Comparison of ENCODE assay signal across 23 cellular contexts in genomic region chr1:31799895-31800676, GRCh38. TPM values are rescaled to one million over a fixed set of nuclear protein-coding genes. Genes with fewer than 3 reads are reported as not detected.
DNase-seq lines count a peak whose midpoint lies in the region; ATAC-seq and TF ChIP-seq lines count a peak whose summit lies in the region.
"Had no signal": no experiment of that assay in that cellular context is flagged by ENCODE, and none has a peak within 500 bp of the region (broad histone marks: within the 10 kb centered on the region; RNA-seq: fewer than 3 reads in every experiment).

No MANE protein-coding gene starts in this region.

- peak overlapping the region; percentile 19 for H3K27ac Mint-ChIP-seq in activated CD4-positive, alpha-beta T cell treated with anti-CD3 and anti-CD28 coated beads, Interleukin-2, amount 10 ng/mL, durations not matched to agents 7 days and 5 days
- no peak overlapping the region for H3K27ac Mint-ChIP-seq in type B pancreatic cell
- H3K27ac Mint-ChIP-seq: activated B cell treated with CpG ODN at 0.5 μM for 24 hours; activated CD8-positive, alpha-beta memory T cell treated with anti-CD3 and anti-CD28 coated beads, Interleukin-2, amount 10 ng/mL, durations not matched to agents 7 days and 5 days had no signal

- intact Hi-C loops in lower lobe of right lung (cut with DNase I), result no loop called here

- H3K27ac ChIP-seq in WERI-Rb-1, result no peak overlapping the region
- no peak overlapping the region for H3K27ac ChIP-seq in lower lobe of right lung
- H3K27ac ChIP-seq: SJCRH30 had no signal

- TF ChIP-seq CTCF in WERI-Rb-1 (IDR thresholded peaks at IDR 0.05; ENCODE audit: low read depth, low read length), result no peak
- no peak for TF ChIP-seq CTCF in lower lobe of right lung (IDR thresholded peaks at IDR 0.05)
- no peak for TF ChIP-seq CTCF in type B pancreatic cell (conservative IDR thresholded peaks at IDR 0.05)

- H3K4me3 Mint-ChIP-seq in activated CD4-positive, alpha-beta T cell treated with anti-CD3 and anti-CD28 coated beads, Interleukin-2, amount 10 ng/mL, durations not matched to agents 7 days and 5 days, result no peak overlapping the region
- no peak overlapping the region for H3K4me3 Mint-ChIP-seq in type B pancreatic cell
- H3K4me3 Mint-ChIP-seq: activated B cell treated with CpG ODN at 0.5 μM for 24 hours; activated CD8-positive, alpha-beta memory T cell treated with anti-CD3 and anti-CD28 coated beads, Interleukin-2, amount 10 ng/mL, durations not matched to agents 7 days and 5 days; CD14-positive monocyte had no signal

- no peak overlapping the region for H3K4me3 ChIP-seq in WERI-Rb-1 (ENCODE audit: low read depth, low read length)
- no peak overlapping the region for H3K4me3 ChIP-seq in lower lobe of right lung
- H3K4me3 ChIP-seq: mucosa of descending colon, SJCRH30 had no signal

- ATAC-seq in lower lobe of right lung, result peak; percentile 25 to 26
- ATAC-seq: activated CD8-positive, alpha-beta memory T cell treated with anti-CD3 and anti-CD28 coated beads, Interleukin-2, amount 10 ng/mL, durations not matched to agents 7 days and 5 days; mucosa of descending colon had no signal

- H3K9me3 ChIP-seq in WERI-Rb-1 (ENCODE audit: severe bottlenecking) (no peaks in the 10 kb centered on the region), lower lobe of right lung (no peaks in the 10 kb centered on the region)
- H3K9me3 ChIP-seq: mucosa of descending colon, SJCRH30 had no signal

- CTCF ChIA-PET in activated CD4-positive, alpha-beta T cell treated with anti-CD3 and anti-CD28 coated beads, Interleukin-2, amount 10 ng/mL, durations not matched to agents 7 days and 5 days (lab: Charles Lee), result interaction anchor here (1.2 to 3.2 kb wide), 4 partner anchors 11 to 164 kb away, joined by 3 to 26 read pairs (median 6); no protein-coding TSS in a partner anchor

- H3K4me1 Mint-ChIP-seq in activated CD4-positive, alpha-beta T cell treated with anti-CD3 and anti-CD28 coated beads, Interleukin-2, amount 10 ng/mL, durations not matched to agents 7 days and 5 days, result peaks cover 9% of the 10 kb centered on the region
- H3K4me1 Mint-ChIP-seq in type B pancreatic cell (ENCODE audit: unreplicated experiment), result peaks cover 15% of the 10 kb centered on the region

- POLR2A ChIA-PET in activated CD4-positive, alpha-beta T cell treated with anti-CD3 and anti-CD28 coated beads, Interleukin-2, amount 10 ng/mL, durations not matched to agents 7 days and 5 days (lab: Charles Lee), result no interaction called here

- H3K36me3 ChIP-seq in WERI-Rb-1, result no peaks in the 10 kb centered on the region
- no peaks in the 10 kb centered on the region for H3K36me3 ChIP-seq in lower lobe of right lung
- H3K36me3 ChIP-seq: SJCRH30 had no signal

- H3K9me3 Mint-ChIP-seq in activated CD4-positive, alpha-beta T cell treated with anti-CD3 and anti-CD28 coated beads, Interleukin-2, amount 10 ng/mL, durations not matched to agents 7 days and 5 days, result no peaks in the 10 kb centered on the region
- no peaks in the 10 kb centered on the region for H3K9me3 Mint-ChIP-seq in type B pancreatic cell
- H3K9me3 Mint-ChIP-seq: activated B cell treated with CpG ODN at 0.5 μM for 24 hours had no signal

- DNase-seq in activated CD4-positive, alpha-beta T cell treated with anti-CD3 and anti-CD28 coated beads, Interleukin-2, amount 10 ng/mL, durations not matched to agents 7 days and 5 days, result no peak
- DNase-seq in activated CD4-positive, alpha-beta T cell treated with anti-CD3 and anti-CD28 coated beads, Interleukin-2, amount 50 U/mL, for 4 hours, result no peak
- DNase-seq in WERI-Rb-1, result peak; percentile 9
- peak; percentile 54 for DNase-seq in lower lobe of right lung
- peak; percentile 64 for DNase-seq in type B pancreatic cell (ENCODE audit: extremely low spot score, unreplicated experiment)
- no peak for DNase-seq in nucleus accumbens (lab: John Stamatoyannopoulos, UW)
- no peak for DNase-seq in iPS-NIHi7 (ENCODE audit: extremely low spot score)
- no peak for DNase-seq in retina
- DNase-seq: activated B cell treated with CpG ODN at 0.5 μM for 24 hours; activated CD8-positive, alpha-beta memory T cell treated with anti-CD3 and anti-CD28 coated beads, Interleukin-2, amount 10 ng/mL, durations not matched to agents 7 days and 5 days; activated gamma-delta T cell; anterior cingulate cortex; cerebellar nuclear complex; hypothalamus; mucosa of descending colon; NCI-H2171; NCI-H69; occipital lobe; OCI-M1; SJCRH30; stimulated activated CD4-positive, alpha-beta T cell treated with anti-CD3 and anti-CD28 coated beads, Interleukin-2, amount 100 ng/mL, for 24 hours; T-helper 2 cell had no signal

- no peaks in the 10 kb centered on the region for H3K4me1 ChIP-seq in lower lobe of right lung

- H3K27me3 ChIP-seq in WERI-Rb-1 (ENCODE audit: insufficient read depth, low read depth, severe bottlenecking), result no peaks in the 10 kb centered on the region
- peaks cover 4% of the 10 kb centered on the region for H3K27me3 ChIP-seq in lower lobe of right lung (ENCODE audit: low read depth)

- H3K36me3 Mint-ChIP-seq in activated CD4-positive, alpha-beta T cell treated with anti-CD3 and anti-CD28 coated beads, Interleukin-2, amount 10 ng/mL, durations not matched to agents 7 days and 5 days (ENCODE audit: low read depth), result no peaks in the 10 kb centered on the region
- H3K36me3 Mint-ChIP-seq in type B pancreatic cell, result no peaks in the 10 kb centered on the region
- H3K36me3 Mint-ChIP-seq: activated CD8-positive, alpha-beta memory T cell treated with anti-CD3 and anti-CD28 coated beads, Interleukin-2, amount 10 ng/mL, durations not matched to agents 7 days and 5 days; CD14-positive monocyte had no signal

- peaks cover 20% of the 10 kb centered on the region for H3K27me3 Mint-ChIP-seq in activated CD4-positive, alpha-beta T cell treated with anti-CD3 and anti-CD28 coated beads, Interleukin-2, amount 10 ng/mL, durations not matched to agents 7 days and 5 days
- H3K27me3 Mint-ChIP-seq in type B pancreatic cell, result peaks cover 18% of the 10 kb centered on the region

RNA-seq across cellular contexts. Expression of gene SPOCD1, which starts 15.7 kb away (rescaled TPM):
- total RNA-seq in activated CD4-positive, alpha-beta T cell treated with anti-CD3 and anti-CD28 coated beads, Interleukin-2, amount 10 ng/mL, durations not matched to agents 7 days and 5 days, result under 1 TPM; 0.08 to 0.25 TPM
- total RNA-seq in lower lobe of right lung (21.6 TPM), type B pancreatic cell (ENCODE audit: low replicate concordance) (0.52 and 1.1 TPM in 2 replicates)
- total RNA-seq: activated B cell treated with CpG ODN at 0.5 μM for 24 hours; activated CD8-positive, alpha-beta memory T cell treated with anti-CD3 and anti-CD28 coated beads, Interleukin-2, amount 10 ng/mL, durations not matched to agents 7 days and 5 days; occipital lobe had no signal

RNA-seq across cellular contexts. Expression of gene ADGRB2, which starts 35.9 kb away (rescaled TPM):
- total RNA-seq in activated CD4-positive, alpha-beta T cell treated with anti-CD3 and anti-CD28 coated beads, Interleukin-2, amount 10 ng/mL, durations not matched to agents 7 days and 5 days, result under 1 TPM; 0.27 to 0.31 TPM
- 1.1 TPM for total RNA-seq in lower lobe of right lung
- 3.2 and 14.2 TPM in 2 replicates for total RNA-seq in type B pancreatic cell (ENCODE audit: low replicate concordance)

Comparison
In these comparisons a context has a peak if more than half of its experiments do, and no peak if none do; other contexts are left out.
1. DNase-seq: peak in WERI-Rb-1 (single experiment), lower lobe of right lung (single experiment) and type B pancreatic cell (single experiment); none in activated CD4-positive, alpha-beta T cell treated with anti-CD3 and anti-CD28 coated beads, Interleukin-2, amount 10 ng/mL, durations not matched to agents 7 days and 5 days (single experiment), activated CD4-positive, alpha-beta T cell treated with anti-CD3 and anti-CD28 coated beads, Interleukin-2, amount 50 U/mL, for 4 hours (0 of 2), nucleus accumbens (0 of 56), iPS-NIHi7 (single experiment) and retina (single experiment).
2. RNA of gene SPOCD1, which starts 15.7 kb away (total RNA-seq): 21.6 TPM in lower lobe of right lung (single experiment); 0.52 to 1.1 TPM in type B pancreatic cell and 0.08 to 0.25 TPM in activated CD4-positive, alpha-beta T cell treated with anti-CD3 and anti-CD28 coated beads, Interleukin-2, amount 10 ng/mL, durations not matched to agents 7 days and 5 days; every median in the first group is over 10 times any median in the second.